Comparison of ENCODE assay signal across 13 cellular contexts in the genomic region with DNA sequence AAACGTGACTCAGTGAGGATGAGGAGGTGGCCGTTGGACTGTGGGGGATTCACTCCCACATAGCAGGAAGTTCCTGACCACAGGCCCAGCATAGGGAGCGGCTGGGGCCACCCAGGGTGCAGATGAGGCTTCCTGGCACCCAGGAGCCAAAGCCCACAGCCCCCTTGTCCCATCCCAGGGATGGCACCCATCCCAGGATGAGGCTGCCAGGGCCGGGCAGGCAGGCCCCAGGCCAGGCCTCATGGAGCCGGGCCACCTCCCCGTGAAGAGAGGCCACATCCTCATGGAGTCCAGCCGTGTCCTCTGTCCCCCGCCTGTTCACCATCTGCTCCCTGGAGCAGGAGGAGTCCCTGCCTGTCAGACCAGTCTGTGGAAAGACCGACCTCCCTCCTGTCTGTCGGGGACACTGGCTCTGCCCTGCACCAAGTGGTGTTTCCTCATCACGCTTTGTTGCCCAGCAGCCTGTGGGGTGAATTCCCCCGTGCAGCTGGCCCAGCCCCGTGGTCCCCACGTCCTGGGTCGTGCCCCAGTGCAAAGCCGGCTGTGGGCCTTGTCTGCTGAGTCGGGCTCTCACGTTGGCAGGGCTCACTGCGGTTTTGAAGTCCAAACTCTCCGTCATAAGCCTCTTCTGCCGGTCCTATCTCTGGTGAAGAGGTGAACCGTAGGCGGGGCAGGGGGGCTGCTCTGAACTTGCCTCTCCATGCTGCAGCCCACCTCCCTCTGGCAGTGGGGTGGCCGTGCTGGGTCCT. TPM values are rescaled to one million over a fixed set of nuclear protein-coding genes. Genes with fewer than 3 reads are reported as not detected.
DNase-seq lines count a peak whose midpoint lies in the region; ATAC-seq and TF ChIP-seq lines count a peak whose summit lies in the region.
"Had no signal": no experiment of that assay in that cellular context is flagged by ENCODE, and none has a peak within 500 bp of the region (broad histone marks: within the 10 kb centered on the region; RNA-seq: fewer than 3 reads in every experiment).

No MANE protein-coding gene starts in this region.

- no peaks in the 10 kb centered on the region for H3K36me3 Mint-ChIP-seq in activated CD8-positive, alpha-beta T cell treated with anti-CD3 and anti-CD28 coated beads for 36 hours (ENCODE audit: low read depth)
- peaks cover 7% of the 10 kb centered on the region for H3K36me3 Mint-ChIP-seq in T-helper 17 cell (ENCODE audit: low read depth)
- no peaks in the 10 kb centered on the region for H3K36me3 Mint-ChIP-seq in CD4-positive, alpha-beta memory T cell

- no peak overlapping the region for H4K12ac ChIP-seq in trophoblast cell (ENCODE audit: low read depth, low read length)

- no peak overlapping the region for H3K18ac ChIP-seq in trophoblast cell (ENCODE audit: low read length)

- H3K27me3 Mint-ChIP-seq in activated CD8-positive, alpha-beta T cell treated with anti-CD3 and anti-CD28 coated beads for 36 hours, result no peaks in the 10 kb centered on the region
- peaks cover 10% of the 10 kb centered on the region for H3K27me3 Mint-ChIP-seq in T-helper 17 cell
- peaks cover 2 to 5% of the 10 kb centered on the region in 2 donors for H3K27me3 Mint-ChIP-seq in CD4-positive, alpha-beta memory T cell

- no peak overlapping the region for H3K4me2 ChIP-seq in trophoblast cell (ENCODE audit: low read length)

- H2AK5ac ChIP-seq in trophoblast cell (ENCODE audit: low read length), result peak overlapping the region; percentile 5

- intact Hi-C loops in activated CD8-positive, alpha-beta T cell treated with anti-CD3 and anti-CD28 coated beads for 36 hours (cut with micrococcal nuclease), result no loop called here
- intact Hi-C loops in sciatic nerve (cut with DNase I), result loop anchor here (10.0 kb wide), 1 partner anchor 172 kb away; no protein-coding TSS in a partner anchor
- intact Hi-C loops in CD4-positive, alpha-beta memory T cell (cut with micrococcal nuclease), result no loop called here

- H4K91ac ChIP-seq in trophoblast cell (ENCODE audit: low read depth, low read length), result peak overlapping the region; percentile 26

- POLR2A ChIA-PET in activated CD8-positive, alpha-beta T cell treated with anti-CD3 and anti-CD28 coated beads for 36 hours (lab: Charles Lee), result no interaction called here
- POLR2A ChIA-PET in CD4-positive, alpha-beta memory T cell (lab: Charles Lee; ENCODE audit: partially characterized antibody), result no interaction called here

- no peak overlapping the region for H3K27ac Mint-ChIP-seq in activated CD8-positive, alpha-beta T cell treated with anti-CD3 and anti-CD28 coated beads for 36 hours
- no peak overlapping the region for H3K27ac Mint-ChIP-seq in T-helper 17 cell
- no peak overlapping the region for H3K27ac Mint-ChIP-seq in CD4-positive, alpha-beta memory T cell
- H3K27ac Mint-ChIP-seq: activated CD4-positive, alpha-beta memory T cell treated with anti-CD3 and anti-CD28 coated beads, Interleukin-2, amount 10 ng/mL, durations not matched to agents 7 days and 5 days had no signal

- WGBS in trophoblast cell (ENCODE audit: extremely low coverage, insufficient coverage, insufficient read length), result no CpG with 5 or more reads among the region's 24 CpGs

- no peaks in the 10 kb centered on the region for H3K27me3 ChIP-seq in trophoblast cell (ENCODE audit: insufficient read depth, low read length)
- H3K27me3 ChIP-seq in CD4-positive, alpha-beta memory T cell (ENCODE audit: insufficient read depth, low read length), result no peaks in the 10 kb centered on the region

- no peak overlapping the region for H3K23ac ChIP-seq in trophoblast cell (ENCODE audit: low read length)

- H3K79me2 ChIP-seq in trophoblast cell (ENCODE audit: control insufficient read depth, insufficient read depth, low read length, poor library complexity), result no peaks in the 10 kb centered on the region

- H3K9me3 Mint-ChIP-seq in activated CD8-positive, alpha-beta T cell treated with anti-CD3 and anti-CD28 coated beads for 36 hours, result no peaks in the 10 kb centered on the region
- H3K9me3 Mint-ChIP-seq in CD4-positive, alpha-beta memory T cell, result no peaks in the 10 kb centered on the region
- H3K9me3 Mint-ChIP-seq: activated CD4-positive, alpha-beta memory T cell treated with anti-CD3 and anti-CD28 coated beads, Interleukin-2, amount 10 ng/mL, durations not matched to agents 7 days and 5 days; central memory CD8-positive, alpha-beta T cell had no signal

- H3K4me3 ChIP-seq in Jurkat, Clone E6-1 (ENCODE audit: low read length), result no peak overlapping the region
- H3K4me3 ChIP-seq in trophoblast cell (ENCODE audit: low read depth, low read length), result no peak overlapping the region
- no peak overlapping the region for H3K4me3 ChIP-seq in CD4-positive, alpha-beta memory T cell (ENCODE audit: low read length in 2 of 2)

- H2AFZ ChIP-seq in trophoblast cell (ENCODE audit: insufficient read depth, low read length, poor library complexity), result no peak overlapping the region

- no peak overlapping the region for H3K14ac ChIP-seq in trophoblast cell (ENCODE audit: low read length)

- DNase-seq in GF-D8 (lab: John Stamatoyannopoulos, UW) (peak; percentile 86), trophoblast cell (no peak), T-helper 17 cell (no peak), sciatic nerve (ENCODE audit: low spot score) (no peak)
- DNase-seq in Jurkat, Clone E6-1 (ENCODE audit: low read depth, low spot score), result peak; percentile 42
- DNase-seq in activated CD8-positive, alpha-beta T cell treated with anti-CD3 and anti-CD28 coated beads for 36 hours, result no peak
- DNase-seq in CD4-positive, alpha-beta memory T cell, result no peak
- DNase-seq: activated CD4-positive, alpha-beta memory T cell treated with anti-CD3 and anti-CD28 coated beads, Interleukin-2, amount 10 ng/mL, durations not matched to agents 7 days and 5 days; activated naive CD4-positive, alpha-beta T cell treated with anti-CD3 and anti-CD28 coated beads, Interleukin-2, amount 50 U/mL, for 16 hours; DMS153; NCI-H146; T-helper 1 cell had no signal

- peak overlapping the region; percentile 4 for H4K8ac ChIP-seq in trophoblast cell (ENCODE audit: low read depth, low read length)

- TF ChIP-seq CTCF in activated CD8-positive, alpha-beta T cell treated with anti-CD3 and anti-CD28 coated beads for 36 hours (IDR thresholded peaks at IDR 0.05), result no peak

- H3K9ac ChIP-seq in trophoblast cell (ENCODE audit: low read length), result no peak overlapping the region

- peak; percentile 19 for ATAC-seq in activated CD8-positive, alpha-beta T cell treated with anti-CD3 and anti-CD28 coated beads for 36 hours
- ATAC-seq in T-helper 17 cell (no peak), sciatic nerve (no peak)

- H3K4me1 Mint-ChIP-seq in activated CD8-positive, alpha-beta T cell treated with anti-CD3 and anti-CD28 coated beads for 36 hours (ENCODE audit: low read depth), result peaks cover 3% of the 10 kb centered on the region
- H3K4me1 Mint-ChIP-seq in T-helper 17 cell, result peaks cover 10% of the 10 kb centered on the region
- H3K4me1 Mint-ChIP-seq in CD4-positive, alpha-beta memory T cell, result peaks cover 0 to 5% (median 2%) of the 10 kb centered on the region in 4 donors
- H3K4me1 Mint-ChIP-seq: activated CD4-positive, alpha-beta memory T cell treated with anti-CD3 and anti-CD28 coated beads, Interleukin-2, amount 10 ng/mL, durations not matched to agents 7 days and 5 days; central memory CD8-positive, alpha-beta T cell had no signal

- no peak overlapping the region for H2BK120ac ChIP-seq in trophoblast cell (ENCODE audit: insufficient read depth, low read length, poor library complexity)

- H2BK12ac ChIP-seq in trophoblast cell (ENCODE audit: low read length), result no peak overlapping the region

- H3K4me1 ChIP-seq in trophoblast cell (ENCODE audit: control insufficient read depth in 1 of 2, insufficient read depth in 2 of 2, low read length in 2 of 2), result no peaks in the 10 kb centered on the region
- H3K4me1 ChIP-seq in CD4-positive, alpha-beta memory T cell (ENCODE audit: insufficient read depth, low read length), result no peaks in the 10 kb centered on the region

- H3K4ac ChIP-seq in trophoblast cell (ENCODE audit: low read depth, low read length), result no peak overlapping the region

- no peaks in the 10 kb centered on the region for H3K36me3 ChIP-seq in trophoblast cell (ENCODE audit: control insufficient read depth in 1 of 2, insufficient read depth in 2 of 2, low read length in 2 of 2)
- no peaks in the 10 kb centered on the region for H3K36me3 ChIP-seq in CD4-positive, alpha-beta memory T cell (ENCODE audit: insufficient read depth, low read length)

- H3K4me3 Mint-ChIP-seq in activated CD8-positive, alpha-beta T cell treated with anti-CD3 and anti-CD28 coated beads for 36 hours, result no peak overlapping the region
- no peak overlapping the region for H3K4me3 Mint-ChIP-seq in T-helper 17 cell
- no peak overlapping the region for H3K4me3 Mint-ChIP-seq in CD4-positive, alpha-beta memory T cell
- H3K4me3 Mint-ChIP-seq: activated CD4-positive, alpha-beta memory T cell treated with anti-CD3 and anti-CD28 coated beads, Interleukin-2, amount 10 ng/mL, durations not matched to agents 7 days and 5 days; central memory CD8-positive, alpha-beta T cell had no signal

- H3K79me1 ChIP-seq in trophoblast cell (ENCODE audit: low read length), result no peaks in the 10 kb centered on the region

- H3K9me3 ChIP-seq in trophoblast cell (ENCODE audit: insufficient read depth, low read depth, low read length) (no peaks in the 10 kb centered on the region), T-helper 17 cell (ENCODE audit: control insufficient read depth, low read length, poor library complexity, severe bottlenecking) (no peaks in the 10 kb centered on the region)
- no peaks in the 10 kb centered on the region for H3K9me3 ChIP-seq in CD4-positive, alpha-beta memory T cell (ENCODE audit: control insufficient read depth in 1 of 2, low read length in 2 of 2)

- H2BK5ac ChIP-seq in trophoblast cell (ENCODE audit: low read depth, low read length, poor library complexity), result no peak overlapping the region

- CTCF ChIA-PET in activated CD8-positive, alpha-beta T cell treated with anti-CD3 and anti-CD28 coated beads for 36 hours (lab: Charles Lee), result no interaction called here
- CTCF ChIA-PET in CD4-positive, alpha-beta memory T cell (lab: Charles Lee; ENCODE audit: partially characterized antibody), result no interaction called here

- H3K27ac ChIP-seq in trophoblast cell (ENCODE audit: low read depth, low read length), result no peak overlapping the region
- H3K27ac ChIP-seq in CD4-positive, alpha-beta memory T cell (ENCODE audit: low read depth, low read length), result no peak overlapping the region

RNA-seq across cellular contexts. Expression of gene MMP17, which starts 24.5 kb away (rescaled TPM):
- 1.9 TPM for polyA plus RNA-seq in Jurkat, Clone E6-1 (2012; ENCODE audit: insufficient read depth, insufficient read length)
- total RNA-seq in activated CD8-positive, alpha-beta T cell treated with anti-CD3 and anti-CD28 coated beads for 36 hours, result under 1 TPM in 1 of 2 experiments, not detected in 1; 0.60 TPM
- polyA plus RNA-seq in trophoblast cell (2013), result 12.7 and 12.8 TPM in 2 replicates
- 1 to 10 TPM in 1 of 2 donors, not detected in 1; 2.5 TPM for total RNA-seq in T-helper 17 cell
- total RNA-seq in sciatic nerve, result 12.6 TPM
- total RNA-seq in CD4-positive, alpha-beta memory T cell, result under 1 TPM; 0.32 to 0.94 TPM
- polyA plus RNA-seq in CD4-positive, alpha-beta memory T cell, result not detected

RNA-seq across cellular contexts. Expression of gene ULK1, which starts 41.7 kb away (rescaled TPM):
- polyA plus RNA-seq in Jurkat, Clone E6-1 (2012; ENCODE audit: insufficient read depth, insufficient read length), result 36.2 TPM
- total RNA-seq in activated CD8-positive, alpha-beta T cell treated with anti-CD3 and anti-CD28 coated beads for 36 hours, result 10 to 100 TPM; 13.3 to 15.5 TPM
- 74.0 and 74.9 TPM in 2 replicates for polyA plus RNA-seq in trophoblast cell (2013)
- total RNA-seq in T-helper 17 cell, result 10 to 100 TPM; 91.9 to 97.2 TPM
- 40.6 TPM for total RNA-seq in sciatic nerve
- total RNA-seq in CD4-positive, alpha-beta memory T cell, result 10 to 100 TPM; 45.8 to 55.7 TPM
- 1 to 10 TPM in 1 of 2 donors, under 1 TPM in 1; 0.08 to 1.7 TPM for polyA plus RNA-seq in CD4-positive, alpha-beta memory T cell

Comparison
In these comparisons a context has a peak if more than half of its experiments do, and no peak if none do; other contexts are left out.
1. DNase-seq: peak in GF-D8 (single experiment) and Jurkat, Clone E6-1 (single experiment); none in activated CD8-positive, alpha-beta T cell treated with anti-CD3 and anti-CD28 coated beads for 36 hours (single experiment), trophoblast cell (0 of 2), T-helper 17 cell (0 of 3), sciatic nerve (single experiment) and CD4-positive, alpha-beta memory T cell (0 of 5).